ENCODE assay signal across 23 cellular contexts in the genomic region with DNA sequence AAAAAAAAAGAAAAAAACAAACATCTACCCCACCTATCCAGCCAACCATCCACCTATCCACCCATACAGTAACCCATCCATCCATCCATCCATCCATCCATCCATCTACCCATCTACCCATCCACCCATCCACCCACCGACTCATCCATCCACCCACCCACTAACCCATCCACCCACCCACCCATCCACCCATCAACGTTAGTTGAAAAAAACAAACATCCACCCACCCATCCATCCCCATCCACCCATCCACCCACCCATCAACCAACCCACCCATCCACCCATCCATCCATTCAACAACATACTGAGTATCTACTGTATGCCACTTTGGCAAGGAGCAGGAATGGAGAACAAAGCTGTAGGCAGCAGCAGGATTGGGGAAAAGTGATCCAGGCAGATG.
"Had no signal": no experiment of that assay in that cellular context is flagged by ENCODE, and none has a peak within 500 bp of the region (broad histone marks: within the 10 kb centered on the region; RNA-seq: fewer than 3 reads in every experiment).

No MANE protein-coding gene starts in this region.

- H3K9me3 Mint-ChIP-seq: activated CD4-positive, alpha-beta memory T cell treated with anti-CD3 and anti-CD28 coated beads for 36 hours; activated naive CD4-positive, alpha-beta T cell treated with anti-CD3 and anti-CD28 coated beads, Interleukin-2, amount 50 U/mL, for 24 hours; activated naive CD8-positive, alpha-beta T cell treated with anti-CD3 and anti-CD28 coated beads, Interleukin-2, amount 50 U/mL, for 24 hours; activated T-cell treated with anti-CD3 and anti-CD28 coated beads, Interleukin-2, amount 50 U/mL, for 24 hours; activated T-helper 17 cell treated with anti-CD3 and anti-CD28 coated beads, Interleukin-2, amount 50 U/mL, for 72 hours had no signal

- H3K27ac Mint-ChIP-seq: activated CD4-positive, alpha-beta memory T cell treated with anti-CD3 and anti-CD28 coated beads for 36 hours; activated naive CD4-positive, alpha-beta T cell treated with anti-CD3 and anti-CD28 coated beads, Interleukin-2, amount 50 U/mL, for 24 hours; activated naive CD8-positive, alpha-beta T cell treated with anti-CD3 and anti-CD28 coated beads, Interleukin-2, amount 50 U/mL, for 24 hours; activated T-cell treated with anti-CD3 and anti-CD28 coated beads, Interleukin-2, amount 50 U/mL, for 24 hours; activated T-helper 17 cell treated with anti-CD3 and anti-CD28 coated beads, Interleukin-2, amount 50 U/mL, for 72 hours had no signal

- H3K27me3 Mint-ChIP-seq: activated CD4-positive, alpha-beta memory T cell treated with anti-CD3 and anti-CD28 coated beads for 36 hours; activated naive CD4-positive, alpha-beta T cell treated with anti-CD3 and anti-CD28 coated beads, Interleukin-2, amount 50 U/mL, for 24 hours; activated naive CD8-positive, alpha-beta T cell treated with anti-CD3 and anti-CD28 coated beads, Interleukin-2, amount 50 U/mL, for 24 hours; activated T-cell treated with anti-CD3 and anti-CD28 coated beads, Interleukin-2, amount 50 U/mL, for 24 hours; activated T-helper 17 cell treated with anti-CD3 and anti-CD28 coated beads, Interleukin-2, amount 50 U/mL, for 72 hours had no signal

- H3K4me1 Mint-ChIP-seq: activated naive CD8-positive, alpha-beta T cell treated with anti-CD3 and anti-CD28 coated beads, Interleukin-2, amount 50 U/mL, for 24 hours had no signal

- ATAC-seq: activated naive CD8-positive, alpha-beta T cell treated with anti-CD3 and anti-CD28 coated beads, Interleukin-2, amount 50 U/mL, for 24 hours; activated T-helper 17 cell treated with anti-CD3 and anti-CD28 coated beads, Interleukin-2, amount 50 U/mL, for 72 hours; gastroesophageal sphincter; left cardiac atrium; left ventricle myocardium superior; psoas muscle had no signal

- H3K4me3 Mint-ChIP-seq: activated CD4-positive, alpha-beta memory T cell treated with anti-CD3 and anti-CD28 coated beads for 36 hours; activated naive CD4-positive, alpha-beta T cell treated with anti-CD3 and anti-CD28 coated beads, Interleukin-2, amount 50 U/mL, for 24 hours; activated naive CD8-positive, alpha-beta T cell treated with anti-CD3 and anti-CD28 coated beads, Interleukin-2, amount 50 U/mL, for 24 hours; activated T-cell treated with anti-CD3 and anti-CD28 coated beads, Interleukin-2, amount 50 U/mL, for 24 hours; activated T-helper 17 cell treated with anti-CD3 and anti-CD28 coated beads, Interleukin-2, amount 50 U/mL, for 72 hours had no signal

- H3K9me3 ChIP-seq: breast epithelium, gastroesophageal sphincter, psoas muscle, testis, transverse colon, uterus had no signal

- H3K36me3 Mint-ChIP-seq: activated CD4-positive, alpha-beta memory T cell treated with anti-CD3 and anti-CD28 coated beads for 36 hours; activated naive CD4-positive, alpha-beta T cell treated with anti-CD3 and anti-CD28 coated beads, Interleukin-2, amount 50 U/mL, for 24 hours had no signal

- DNase-seq: activated CD4-positive, alpha-beta memory T cell treated with anti-CD3 and anti-CD28 coated beads for 36 hours; activated CD4-positive, alpha-beta T cell treated with anti-CD3 and anti-CD28 coated beads for 48 hours; activated CD8-positive, alpha-beta memory T cell treated with anti-CD3 and anti-CD28 coated beads, Interleukin-2, amount 50 U/mL, for 48 hours; activated naive CD8-positive, alpha-beta T cell treated with anti-CD3 and anti-CD28 coated beads, Interleukin-2, amount 50 U/mL, for 24 hours; activated T-cell treated with anti-CD3 and anti-CD28 coated beads, Interleukin-2, amount 50 U/mL, for 24 hours; amygdala; central memory CD4-positive, alpha-beta T cell; head of caudate nucleus; hippocampal formation; left cardiac atrium; left ventricle myocardium superior; occipital lobe; psoas muscle; stimulated activated CD4-positive, alpha-beta T cell treated with anti-CD3 and anti-CD28 coated beads, Interleukin-1b, Interleukin-23, amount 100 ng/mL, for 48 hours; stimulated activated naive CD4-positive, alpha-beta T cell; T-helper 9 cell; testis; transverse colon; uterus had no signal
